Comparison of ENCODE assay signal across 8 cellular contexts in the genomic region with DNA sequence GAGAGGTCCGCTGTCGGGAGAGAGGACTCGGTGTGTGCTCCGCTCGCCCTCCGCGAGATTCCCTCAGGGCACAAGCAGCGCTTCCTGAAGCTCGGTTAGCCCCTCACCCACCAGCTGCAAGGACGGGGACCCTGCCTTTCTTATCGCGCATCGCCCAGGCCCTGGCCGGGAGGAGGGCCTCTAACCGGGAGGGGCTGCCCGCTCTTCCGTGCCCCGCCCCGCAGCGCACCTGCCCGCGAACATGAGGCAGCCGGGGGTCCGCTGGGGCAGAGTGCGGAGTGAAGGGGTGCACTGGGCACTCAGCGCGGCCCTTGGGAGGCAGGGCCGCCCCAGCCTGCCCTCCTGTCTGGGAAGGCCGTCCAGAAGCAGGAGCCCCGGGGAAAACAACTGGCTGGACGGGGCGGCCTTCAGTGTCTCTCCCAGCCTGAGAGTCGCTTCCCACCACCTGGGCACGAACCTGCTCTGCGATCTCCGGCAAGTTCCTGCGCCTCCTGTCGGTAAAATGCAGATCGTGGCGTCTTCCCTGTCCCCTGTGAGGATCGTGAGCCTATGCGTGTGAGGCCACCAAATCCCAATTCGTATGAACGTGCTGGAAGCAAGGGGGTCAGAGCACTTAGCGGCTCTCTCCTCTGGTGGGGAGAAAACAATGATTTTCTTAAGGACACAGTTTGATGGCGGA. TPM values are rescaled to one million over a fixed set of nuclear protein-coding genes. Genes with fewer than 3 reads are reported as not detected.
DNase-seq lines count a peak whose midpoint lies in the region; ATAC-seq, FAIRE-seq and TF ChIP-seq lines count a peak whose summit lies in the region.

No MANE protein-coding gene starts in this region.

- dilution Hi-C loops in IMR-90 (cut with HindIII; ENCODE audit: low sequenced_read_pairs, unreplicated experiment) = no loop called here

- H3K4ac ChIP-seq in IMR-90 (ENCODE audit: low read depth, low read length) = no peak overlapping the region

- H3K4me1 ChIP-seq in A549 (peaks cover 22% of the 10 kb centered on the region; the same call in 2 of the 3 replicates), IMR-90 (ENCODE audit: control insufficient read depth, insufficient read depth, low read length) (peaks cover 4% of the 10 kb centered on the region; the same call in 1 of the 2 replicates)

- H3K9me1 ChIP-seq in IMR-90 (ENCODE audit: insufficient read depth, low read length) = peaks cover 4% of the 10 kb centered on the region; the same call in 1 of the 2 replicates

- no peaks in the 10 kb centered on the region for H3K79me1 ChIP-seq in IMR-90 (ENCODE audit: low read depth in 1 of 2, low read length in 2 of 2)

- no peak overlapping the region for H2BK15ac ChIP-seq in IMR-90 (ENCODE audit: low read depth, low read length)

- peak; percentile 67 to 91 for DNase-seq in A549 (ENCODE audit: low read depth in 1 of 2, low spot score in 1 of 2)
- no peak for DNase-seq in IMR-90
- DNase-seq in iPS DF 4.7 (ENCODE audit: extremely low read depth, low spot score) = peak; percentile 94
- peak; percentile 13 for DNase-seq in stimulated activated CD4-positive, alpha-beta T cell treated with anti-CD3 and anti-CD28 coated beads, Interleukin-12 subunit alpha, Interleukin-12 subunit beta, amount 100 ng/mL, for 4 hours
- DNase-seq in DMS153 treated with DMSO at 0.1 percent for 48 hours (lab: John Stamatoyannopoulos, UW; ENCODE audit: unreplicated experiment) = no peak
- DNase-seq in NCI-H2029 treated with DMSO at 0.1 percent for 48 hours (lab: John Stamatoyannopoulos, UW) = no peak

- in situ Hi-C loops in IMR-90 (cut with MboI; ENCODE audit: low sequenced_read_pairs) = loop anchor here (25.0 kb wide), 1 partner anchor 624 kb away; no protein-coding TSS in a partner anchor

- no peak overlapping the region for H3K56ac ChIP-seq in IMR-90 (ENCODE audit: extremely low read depth, insufficient read depth, low read length)

- no peak overlapping the region for H2BK120ac ChIP-seq in IMR-90 (ENCODE audit: low read depth, low read length)

- no peaks in the 10 kb centered on the region for H3K9me3 Mint-ChIP-seq in activated naive CD8-positive, alpha-beta T cell (ENCODE audit: low read depth)

- no peaks in the 10 kb centered on the region for H3K27me3 Mint-ChIP-seq in activated naive CD8-positive, alpha-beta T cell

- CTCF ChIA-PET in A549 (lab: Yijun Ruan, JAX) (interaction anchor here (3.5 to 16.2 kb wide), 2 partner anchors 10 to 130 kb away, joined by 14 to 483 read pairs; no protein-coding TSS in a partner anchor), IMR-90 (lab: Yijun Ruan, JAX) (no interaction called here)

- peak overlapping the region; percentile 65 for H3K4me3 ChIP-seq in A549
- H3K4me3 ChIP-seq in IMR-90 (ENCODE audit: insufficient read depth, low read depth, low read length) = no peak overlapping the region

- POLR2A ChIA-PET in A549 (lab: Yijun Ruan, JAX) (interaction anchor here (1.4 kb wide), 1 partner anchor 14 kb away, joined by 4 read pairs; no protein-coding TSS in a partner anchor), IMR-90 (lab: Charles Lee; ENCODE audit: unreplicated experiment) (no interaction called here)

- peak overlapping the region; percentile 88 for H3K27ac Mint-ChIP-seq in activated naive CD8-positive, alpha-beta T cell

- WGBS in A549 (ENCODE audit: missing lambda C conversion rate) = 16% methylated on average over 19 of the region's 46 CpGs
- WGBS in IMR-90 (ENCODE audit: extremely low coverage in 2 of 2, insufficient read length in 1 of 2), 2 experiments = 22% methylated on average over 23 of the region's 46 CpGs; no CpG with 5 or more reads in 1 of the 2 experiments

- intact Hi-C loops in IMR-90 (cut with micrococcal nuclease) = no loop called here

- no peaks in the 10 kb centered on the region for H3K36me3 Mint-ChIP-seq in activated naive CD8-positive, alpha-beta T cell

- no peak overlapping the region for H3K14ac ChIP-seq in IMR-90 (replicated peaks; ENCODE audit: low read depth, low read length)

- no peak overlapping the region for H2BK20ac ChIP-seq in IMR-90 (ENCODE audit: low read depth, low read length)

- H3K4me3 Mint-ChIP-seq in activated naive CD8-positive, alpha-beta T cell = peak overlapping the region; percentile 81

- H3K36me3 ChIP-seq in IMR-90 (ENCODE audit: control insufficient read depth, insufficient read depth, low read length) = no peaks in the 10 kb centered on the region

- H3K9me3 ChIP-seq in A549 (no peaks in the 10 kb centered on the region), IMR-90 (ENCODE audit: control insufficient read depth, insufficient read depth, low read length) (no peaks in the 10 kb centered on the region)

- peak overlapping the region; percentile 71 to 94 for H3K27ac ChIP-seq in A549
- no peak overlapping the region for H3K27ac ChIP-seq in IMR-90 (ENCODE audit: insufficient read depth, low read length)

- no TSS peak for BruUV-seq in IMR-90 (replicated peaks; lab: Mats Ljungman, UMichigan)

- TF ChIP-seq EP300 in A549 (IDR thresholded peaks at IDR 0.05) = no peak

- no peak overlapping the region for H4K5ac ChIP-seq in IMR-90 (ENCODE audit: low read depth, low read length)

- no peak overlapping the region for H3K9ac ChIP-seq in IMR-90 (ENCODE audit: low read depth, low read length)

- peak; percentile 57 for TF ChIP-seq CTCF in A549 (IDR thresholded peaks at IDR 0.05)
- TF ChIP-seq CTCF in IMR-90 (conservative IDR thresholded peaks at IDR 0.05; ENCODE audit: low read depth, low read length) = 0 out of 2 replicates have a peak, but pooled peaks have one; percentile 19

- FAIRE-seq in A549 (lab: Jason Lieb, UNC) = no peak

- ATAC-seq in A549 (peak; percentile 78 to 88), IMR-90 (ENCODE audit: low read depth) (no peak), HG02798 (IDR thresholded peaks at IDR 0.05; ENCODE audit: poor library complexity, unreplicated experiment) (no peak)

- peak overlapping the region; percentile 34 for H2AFZ ChIP-seq in IMR-90 (replicated peaks; ENCODE audit: low read length, poor library complexity)

- TF ChIP-seq POLR2A in A549 (IDR thresholded peaks at IDR 0.05; ENCODE audit: low read length) (no peak), IMR-90 (IDR thresholded peaks at IDR 0.05; ENCODE audit: low read depth, low read length) (no peak)

- no peaks in the 10 kb centered on the region; the same call in 1 of the 2 replicates for H4K20me1 ChIP-seq in IMR-90 (ENCODE audit: insufficient read depth, low read length)

- H3K23ac ChIP-seq in IMR-90 (ENCODE audit: low read depth, low read length) = no peak overlapping the region

- peak; percentile 33 to 36; a peak in 4 of 5 replicates for TF ChIP-seq RAD21 in A549 (conservative IDR thresholded peaks at IDR 0.05 in 1 of 2, IDR thresholded peaks at IDR 0.05 in 1 of 2)
- TF ChIP-seq RAD21 in IMR-90 (IDR thresholded peaks at IDR 0.05; ENCODE audit: low read length) = no peak

- H3K4me1 Mint-ChIP-seq in activated naive CD8-positive, alpha-beta T cell (ENCODE audit: low read depth) = peaks cover 53% of the 10 kb centered on the region

- no peak overlapping the region; a peak in 1 of 4 replicates for H4K8ac ChIP-seq in IMR-90 (ENCODE audit: low read depth in 2 of 2, low read length in 2 of 2)

- no peak overlapping the region for H2AK5ac ChIP-seq in IMR-90 (ENCODE audit: low read depth, low read length)

- H3K4me2 ChIP-seq in A549 = peak overlapping the region; percentile 98
- no peak overlapping the region for H3K4me2 ChIP-seq in IMR-90 (ENCODE audit: low read depth, low read length)

- H2BK5ac ChIP-seq in IMR-90 (ENCODE audit: low read depth, low read length, poor library complexity, severe bottlenecking) = no peak overlapping the region

- H2AK9ac ChIP-seq in IMR-90 (replicated peaks; ENCODE audit: low read depth, low read length, poor library complexity) = peak overlapping the region; percentile 5

- no peak overlapping the region for H3K18ac ChIP-seq in IMR-90 (ENCODE audit: low read depth, low read length)

- no peaks in the 10 kb centered on the region; the same call in 1 of the 2 replicates for H3K27me3 ChIP-seq in IMR-90 (ENCODE audit: control insufficient read depth, insufficient read depth, low read length)

- H4K91ac ChIP-seq in IMR-90 (ENCODE audit: insufficient read depth, low read depth, low read length) = no peak overlapping the region

TF ChIP-seq in A549, 52 proteins besides CTCF, POLR2A, EP300 and RAD21 (continues in another document):
- no peak for TF ChIP-seq RCOR1 (IDR thresholded peaks at IDR 0.05; ENCODE audit: low read depth, low read length)
- TF ChIP-seq, protein P1, sequence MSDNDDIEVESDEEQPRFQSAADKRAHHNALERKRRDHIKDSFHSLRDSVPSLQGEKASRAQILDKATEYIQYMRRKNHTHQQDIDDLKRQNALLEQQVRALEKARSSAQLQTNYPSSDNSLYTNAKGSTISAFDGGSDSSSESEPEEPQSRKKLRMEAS (IDR thresholded peaks at IDR 0.05) = peak; percentile 73
- TF ChIP-seq BHLHE40 (IDR thresholded peaks at IDR 0.05; ENCODE audit: low read depth, low read length) = no peak

TF ChIP-seq in IMR-90, 13 proteins besides CTCF, POLR2A, EP300 and RAD21:
- TF ChIP-seq RFX5 (IDR thresholded peaks at IDR 0.05; ENCODE audit: low read depth, low read length) = no peak
- TF ChIP-seq MAFK (IDR thresholded peaks at IDR 0.05; ENCODE audit: low read depth, low read length) = no peak
- no peak for TF ChIP-seq CEBPB (IDR thresholded peaks at IDR 0.05; ENCODE audit: low read depth, low read length)
- no peak for TF ChIP-seq MXI1 (IDR thresholded peaks at IDR 0.05; ENCODE audit: borderline replicate concordance, low read depth, low read length)

RNA-seq across cellular contexts. Expression of a gene that starts 28.0 kb away (rescaled TPM):
- 65.4 and 80.0 TPM in 2 replicates for polyA plus RNA-seq in A549 (2011; rRNA removed)
- 23.7 and 31.8 TPM in 2 replicates for polyA plus RNA-seq in A549 (2012; cell fraction: cytosol; rRNA removed)
- 12.0 and 21.8 TPM in 2 replicates for polyA plus RNA-seq in A549 (2012; cell fraction: nucleus; rRNA removed)
- 52.3 to 60.4 TPM (median 59.8 TPM) in 3 replicates for polyA plus RNA-seq in A549 (2017; fragmentation: RNase III; extraction: RNeasy Plus Mini Kit Qiagen cat#74134 plus additional on column Dnase treatment)
- polyA minus RNA-seq in A549 (2011; rRNA and poly(A)+ RNA removed) = 42.8 and 50.1 TPM in 2 replicates
- total RNA-seq in IMR-90 (2012; rRNA removed) = 24.9 and 27.2 TPM in 2 replicates
- polyA plus RNA-seq in IMR-90 (2012; rRNA removed) = 18.4 and 20.0 TPM in 2 replicates
- polyA plus RNA-seq in IMR-90 (2012; cell fraction: cytosol; rRNA removed) = 7.1 and 11.4 TPM in 2 replicates
- 5.3 and 24.2 TPM in 2 replicates for polyA plus RNA-seq in IMR-90 (2012; cell fraction: nucleus; rRNA removed; ENCODE audit: low replicate concordance)

RNA-seq across cellular contexts. Expression of a gene that starts 33.9 kb away (rescaled TPM):
- polyA plus RNA-seq in A549 (2011; rRNA removed) (1.3 TPM in 2 replicates), A549 (2017; fragmentation: RNase III; extraction: RNeasy Plus Mini Kit Qiagen cat#74134 plus additional on column Dnase treatment) (1.0 to 1.6 TPM (median 1.5 TPM) in 3 replicates), IMR-90 (2012; rRNA removed) (83.7 and 98.8 TPM in 2 replicates)
- polyA plus RNA-seq in A549 (2012; cell fraction: cytosol; rRNA removed) = 1.0 and 2.1 TPM in 2 replicates
- 4.0 and 4.2 TPM in 2 replicates for polyA plus RNA-seq in A549 (2012; cell fraction: nucleus; rRNA removed)
- polyA minus RNA-seq in A549 (2011; rRNA and poly(A)+ RNA removed) = 1.4 and 2.9 TPM in 2 replicates
- total RNA-seq in IMR-90 (2012; rRNA removed) = 96.1 and 102 TPM in 2 replicates
- 77.8 and 101 TPM in 2 replicates for polyA plus RNA-seq in IMR-90 (2012; cell fraction: cytosol; rRNA removed)
- polyA plus RNA-seq in IMR-90 (2012; cell fraction: nucleus; rRNA removed; ENCODE audit: low replicate concordance) = 49.1 and 91.4 TPM in 2 replicates

Comparison
In these comparisons a context has a peak if more than half of its experiments do, and no peak if none do; other contexts are left out.
1. ATAC-seq: peak in A549 (2 of 2); none in IMR-90 (single experiment) and HG02798 (single experiment).
2. DNase-seq: peak in A549 (2 of 2), iPS DF 4.7 (single experiment) and stimulated activated CD4-positive, alpha-beta T cell treated with anti-CD3 and anti-CD28 coated beads, Interleukin-12 subunit alpha, Interleukin-12 subunit beta, amount 100 ng/mL, for 4 hours (single experiment); none in IMR-90 (single experiment), DMS153 treated with DMSO at 0.1 percent for 48 hours (single experiment) and NCI-H2029 treated with DMSO at 0.1 percent for 48 hours (single experiment).
3. RNA of a gene that starts 33.9 kb away (polyA plus RNA-seq): 49.1 to 101 TPM in IMR-90; 1.0 to 4.2 TPM in A549; every median in the first group is over 4 times any median in the second.